Comparison of ENCODE assay signal across 26 cellular contexts in genomic region chr5:57774439-57774838, GRCh38.
DNase-seq lines count a peak whose midpoint lies in the region; ATAC-seq, FAIRE-seq and TF ChIP-seq lines count a peak whose summit lies in the region.
"Had no signal": no experiment of that assay in that cellular context is flagged by ENCODE, and none has a peak within 500 bp of the region (broad histone marks: within the 10 kb centered on the region; RNA-seq: fewer than 3 reads in every experiment).

No MANE protein-coding gene starts in this region.

- no peak overlapping the region for H3K4me2 ChIP-seq in A549

- H3K36me3 ChIP-seq in Panc1 (ENCODE audit: control insufficient read depth, insufficient read depth, low read length): no peaks in the 10 kb centered on the region
- H3K36me3 ChIP-seq: BE2C, MG63, SJSA1 had no signal

- TF ChIP-seq CTCF in A549 (IDR thresholded peaks at IDR 0.05) (no peak), Panc1 (IDR thresholded peaks at IDR 0.05) (no peak)

- no peak overlapping the region for H3K4me3 ChIP-seq in A549
- H3K4me3 ChIP-seq in Panc1 (ENCODE audit: low read depth in 2 of 2, low read length in 2 of 2): no peak overlapping the region
- H3K4me3 ChIP-seq: MG63, SJSA1 had no signal

- CTCF ChIA-PET in A549 (lab: Yijun Ruan, JAX) (interaction anchor here (0.5 to 11.0 kb wide), 7 partner anchors 113 to 688 kb away, joined by 3 to 149 read pairs (median 7); partner anchors contain the start of gene PLK2), Panc1 (lab: Charles Lee) (no interaction called here)

- POLR2A ChIA-PET in A549 (lab: Yijun Ruan, JAX) (no interaction called here), Panc1 (lab: Charles Lee) (no interaction called here)

- no peaks in the 10 kb centered on the region for H3K27me3 ChIP-seq in Panc1 (ENCODE audit: control insufficient read depth, insufficient read depth, low read length)
- H3K27me3 ChIP-seq: BE2C, MG63, SJSA1 had no signal

- peak; percentile 21 to 24 for ATAC-seq in activated CD4-positive, CD25-positive, alpha-beta regulatory T cell treated with anti-CD3 and anti-CD28 coated beads, Interleukin-2, amount 50 U/mL, for 24 hours
- no peak for ATAC-seq in A549
- no peak for ATAC-seq in Panc1
- ATAC-seq in left colon: peak; percentile 60
- ATAC-seq in left ventricle myocardium superior: no peak
- ATAC-seq: PC-3 had no signal

- H3K9me3 ChIP-seq in A549: no peaks in the 10 kb centered on the region
- H3K9me3 ChIP-seq in Panc1 (ENCODE audit: control insufficient read depth, insufficient read depth, low read depth, low read length): no peaks in the 10 kb centered on the region
- H3K9me3 ChIP-seq: BE2C, MG63, SJSA1 had no signal

- intact Hi-C loops in Panc1 (cut with micrococcal nuclease; ENCODE audit: unreplicated experiment) (no loop called here), left colon (cut with DNase I, micrococcal nuclease) (loop anchor here (10.0 kb wide), 2 partner anchors 480 to 690 kb away; partner anchors contain the start of gene PLK2 (in 1 of the 2)), left ventricle myocardium superior (cut with micrococcal nuclease) (no loop called here)

- H3K4me1 ChIP-seq in A549: peaks cover 42% of the 10 kb centered on the region
- H3K4me1 ChIP-seq in Panc1 (ENCODE audit: control insufficient read depth, insufficient read depth, low read length): peaks cover 23% of the 10 kb centered on the region

- no peak for TF ChIP-seq RAD21 in A549 (conservative IDR thresholded peaks at IDR 0.05 in 1 of 2, IDR thresholded peaks at IDR 0.05 in 1 of 2)

- no peak for FAIRE-seq in A549 (lab: Jason Lieb, UNC)
- FAIRE-seq: GM19239, HTR-8/SVneo had no signal

- peak overlapping the region in 1 of 2 experiments; percentile 7; a peak in 1 of 6 replicates for H3K27ac ChIP-seq in A549
- H3K27ac ChIP-seq in Panc1 (ENCODE audit: low read length): peak overlapping the region; percentile 89; the same call in 1 of the 2 replicates
- H3K27ac ChIP-seq: 22Rv1, SJSA1 had no signal

- TF ChIP-seq POLR2A in A549 (IDR thresholded peaks at IDR 0.05; ENCODE audit: low read length): no peak

- 89% methylated on average over 1 of the region's 1 CpG for WGBS in A549 (ENCODE audit: missing lambda C conversion rate)

- no peak for TF ChIP-seq EP300 in A549 (IDR thresholded peaks at IDR 0.05)

- in situ Hi-C loops in Panc1 (cut with HindIII; ENCODE audit: low pct_unique_long_range_greater_than_20kb, low sequenced_read_pairs): no loop called here

- no TSS peak for BruUV-seq in Panc1 (replicated peaks; lab: Mats Ljungman, UMichigan)

- DNase-seq in activated CD4-positive, CD25-positive, alpha-beta regulatory T cell treated with anti-CD3 and anti-CD28 coated beads, Interleukin-2, amount 50 U/mL, for 72 hours: no peak
- DNase-seq in A549 (ENCODE audit: low read depth in 1 of 2, low spot score in 1 of 2): no peak
- no peak for DNase-seq in Panc1 (ENCODE audit: low read depth, low spot score)
- DNase-seq in left colon: no peak
- no peak for DNase-seq in DMS79 treated with DMSO at 0.1 percent for 48 hours (lab: John Stamatoyannopoulos, UW)
- no peak for DNase-seq in HCEC 1CT
- DNase-seq in left ventricle myocardium superior: no peak
- DNase-seq: ACHN; BE2C; CD8-positive, alpha-beta memory T cell; DND-41; H7; HFFc6; KG1; MG63; NCI-H2029; NCI-H446; NCI-H526; NK-92 treated with Interleukin-12 subunit alpha and Interleukin-12 subunit beta, amount 100 ng/mL, for 24 hours; PC-3; Right ventricle myocardium superior had no signal

TF ChIP-seq in A549, 52 proteins besides CTCF, POLR2A, EP300 and RAD21:
- TF ChIP-seq FOSL2 (IDR thresholded peaks at IDR 0.05) (no peak), FOSL2 (CRISPR knock-in tag; IDR thresholded peaks at IDR 0.05) (peak; percentile 8; the same call in 1 of the 2 replicates), POLR2AphosphoS2 (conservative IDR thresholded peaks at IDR 0.05; ENCODE audit: low read length) (no peak)

Comparison
In these comparisons a context has a peak if more than half of its experiments do, and no peak if none do; other contexts are left out.
1. ATAC-seq: peak in activated CD4-positive, CD25-positive, alpha-beta regulatory T cell treated with anti-CD3 and anti-CD28 coated beads, Interleukin-2, amount 50 U/mL, for 24 hours (2 of 2) and left colon (single experiment); none in A549 (0 of 2), Panc1 (single experiment) and left ventricle myocardium superior (single experiment).
2. intact Hi-C loops: an anchor here in left colon (10.0 kb wide); none called in Panc1 and left ventricle myocardium superior.